Comparison of ENCODE assay signal across 22 cellular contexts in genomic region chr4:76674995-76675394, GRCh38.
DNase-seq lines count a peak whose midpoint lies in the region; ATAC-seq and TF ChIP-seq lines count a peak whose summit lies in the region.
"Had no signal": no experiment of that assay in that cellular context is flagged by ENCODE, and none has a peak within 500 bp of the region (broad histone marks: within the 10 kb centered on the region; RNA-seq: fewer than 3 reads in every experiment).

No MANE protein-coding gene starts in this region.

- H3K27ac ChIP-seq in IMR-90 (ENCODE audit: insufficient read depth, low read length) = no peak overlapping the region
- H3K27ac ChIP-seq in colonic mucosa = peak overlapping the region; percentile 83
- H3K27ac ChIP-seq in transverse colon = peak overlapping the region; percentile 67 to 87 (median 80)
- H3K27ac ChIP-seq: A549, KMS-11, SJSA1 had no signal

- ATAC-seq in IMR-90 (ENCODE audit: low read depth) (no peak), mucosa of descending colon (peak; percentile 97), HG03175 (IDR thresholded peaks at IDR 0.05; ENCODE audit: unreplicated experiment) (no peak)
- ATAC-seq: A549, Right ventricle myocardium inferior had no signal

- no peaks in the 10 kb centered on the region for H3K27me3 ChIP-seq in IMR-90 (ENCODE audit: control insufficient read depth, insufficient read depth, low read length)
- no peaks in the 10 kb centered on the region for H3K27me3 ChIP-seq in colonic mucosa
- no peaks in the 10 kb centered on the region for H3K27me3 ChIP-seq in transverse colon
- H3K27me3 ChIP-seq: SJSA1 had no signal

- H3K9ac ChIP-seq in IMR-90 (ENCODE audit: low read depth, low read length) (no peak overlapping the region), colonic mucosa (ENCODE audit: low read depth in 2 of 2, low read length in 2 of 2) (peak overlapping the region in 1 of 2 donors; percentile 22)
- H3K9ac ChIP-seq: KMS-11 had no signal

- H2AK5ac ChIP-seq in IMR-90 (ENCODE audit: low read depth, low read length) = no peak overlapping the region

- TF ChIP-seq EP300 in transverse colon (IDR thresholded peaks at IDR 0.05; ENCODE audit: low read depth) = no peak

- in situ Hi-C loops in IMR-90 (cut with MboI; ENCODE audit: low sequenced_read_pairs) = no loop called here
- in situ Hi-C loops in transverse colon (cut with MboI; ENCODE audit: low pct_ligation_motif_present in 1 of 4, low pct_unique_long_range_greater_than_20kb in 1 of 4, low sequenced_read_pairs in 3 of 4) = no loop called here

- H3K9me3 ChIP-seq in IMR-90 (ENCODE audit: control insufficient read depth, insufficient read depth, low read length) (no peaks in the 10 kb centered on the region), colonic mucosa (no peaks in the 10 kb centered on the region), mucosa of descending colon (no peaks in the 10 kb centered on the region), transverse colon (no peaks in the 10 kb centered on the region)
- H3K9me3 ChIP-seq: A549, SJSA1 had no signal

- H3K36me3 Mint-ChIP-seq in CD14-positive monocyte = no peaks in the 10 kb centered on the region

- intact Hi-C loops in IMR-90 (cut with micrococcal nuclease) (no loop called here), colonic mucosa (cut with DNase I) (no loop called here), mucosa of descending colon (cut with DNase I, micrococcal nuclease) (no loop called here), transverse colon (cut with DNase I; ENCODE audit: low total_unique reads) (no loop called here), CD14-positive monocyte (cut with micrococcal nuclease) (no loop called here)

- no peak overlapping the region for H3K23ac ChIP-seq in IMR-90 (ENCODE audit: low read depth, low read length)

- H3K9me3 Mint-ChIP-seq in CD14-positive monocyte = peaks cover 0 to 3% (median 2%) of the 10 kb centered on the region in 7 donors

- POLR2A ChIA-PET in IMR-90 (lab: Charles Lee; ENCODE audit: unreplicated experiment) = no interaction called here

- no peak overlapping the region for H3K4me2 ChIP-seq in IMR-90 (ENCODE audit: low read depth, low read length)
- H3K4me2 ChIP-seq: A549, KMS-11 had no signal

- H3K9me1 ChIP-seq in IMR-90 (ENCODE audit: insufficient read depth, low read length) = 0 out of 2 replicates have a peak, but pooled peaks cover 3% of the 10 kb centered on the region

- H3K4me3 Mint-ChIP-seq in CD14-positive monocyte = no peak overlapping the region
- H3K4me3 Mint-ChIP-seq: B cell had no signal

- no peak overlapping the region for H2AFZ ChIP-seq in IMR-90 (replicated peaks; ENCODE audit: low read length, poor library complexity)

- no TSS peak for BruUV-seq in IMR-90 (replicated peaks; lab: Mats Ljungman, UMichigan)

- H3K14ac ChIP-seq in IMR-90 (replicated peaks; ENCODE audit: low read depth, low read length) = no peak overlapping the region

- H3K56ac ChIP-seq in IMR-90 (ENCODE audit: extremely low read depth, insufficient read depth, low read length) = no peak overlapping the region

- H3K4me1 ChIP-seq in IMR-90 (ENCODE audit: control insufficient read depth, insufficient read depth, low read length) = no peaks in the 10 kb centered on the region
- H3K4me1 ChIP-seq in colonic mucosa = no peaks in the 10 kb centered on the region
- peaks cover 7% of the 10 kb centered on the region for H3K4me1 ChIP-seq in mucosa of descending colon (ENCODE audit: low read depth)
- H3K4me1 ChIP-seq in transverse colon = peaks cover 0 to 40% (median 14%) of the 10 kb centered on the region in 4 donors
- H3K4me1 ChIP-seq: A549 had no signal

- H4K91ac ChIP-seq in IMR-90 (ENCODE audit: insufficient read depth, low read depth, low read length) = no peak overlapping the region

- H2BK120ac ChIP-seq in IMR-90 (ENCODE audit: low read depth, low read length) = no peak overlapping the region

- no peak overlapping the region for H2BK20ac ChIP-seq in IMR-90 (ENCODE audit: low read depth, low read length)

- TF ChIP-seq CTCF in IMR-90 (conservative IDR thresholded peaks at IDR 0.05; ENCODE audit: low read depth, low read length) = no peak
- TF ChIP-seq CTCF in colonic mucosa (IDR thresholded peaks at IDR 0.05) = no peak
- no peak for TF ChIP-seq CTCF in mucosa of descending colon (IDR thresholded peaks at IDR 0.05)
- TF ChIP-seq CTCF in transverse colon (IDR thresholded peaks at IDR 0.05) = no peak
- no peak for TF ChIP-seq CTCF in CD14-positive monocyte (IDR thresholded peaks at IDR 0.05)

- H4K5ac ChIP-seq in IMR-90 (ENCODE audit: low read depth, low read length) = no peak overlapping the region

- TF ChIP-seq POLR2A in IMR-90 (IDR thresholded peaks at IDR 0.05; ENCODE audit: low read depth, low read length) (no peak), transverse colon (IDR thresholded peaks at IDR 0.05) (no peak)

- H2BK15ac ChIP-seq in IMR-90 (ENCODE audit: low read depth, low read length) = no peak overlapping the region

- H3K79me1 ChIP-seq in IMR-90 (ENCODE audit: low read depth in 1 of 2, low read length in 2 of 2) = no peaks in the 10 kb centered on the region

- H2BK5ac ChIP-seq in IMR-90 (ENCODE audit: low read depth, low read length, poor library complexity, severe bottlenecking) = no peak overlapping the region

- peaks cover 3 to 11% (median 4%) of the 10 kb centered on the region in 3 donors for H3K27me3 Mint-ChIP-seq in CD14-positive monocyte (ENCODE audit: low read depth in 3 of 3)

- H2AK9ac ChIP-seq in IMR-90 (replicated peaks; ENCODE audit: low read depth, low read length, poor library complexity) = no peak overlapping the region

- dilution Hi-C loops in IMR-90 (cut with HindIII; ENCODE audit: low sequenced_read_pairs, unreplicated experiment) = no loop called here

- H3K4me3 ChIP-seq in IMR-90 (ENCODE audit: insufficient read depth, low read depth, low read length) (no peak overlapping the region), colonic mucosa (no peak overlapping the region), mucosa of descending colon (no peak overlapping the region), transverse colon (no peak overlapping the region)
- H3K4me3 ChIP-seq: A549, SJSA1 had no signal

- WGBS in IMR-90 (ENCODE audit: extremely low coverage in 2 of 2, insufficient read length in 1 of 2), 2 experiments = no CpG with 5 or more reads among the region's 3 CpGs
- 50 to 52% methylated on average over 3 of the region's 3 CpGs for WGBS in transverse colon (ENCODE audit: low coverage in 1 of 2), 2 donors

- no peaks in the 10 kb centered on the region for H4K20me1 ChIP-seq in IMR-90 (ENCODE audit: insufficient read depth, low read length)

- H3K27ac Mint-ChIP-seq in CD14-positive monocyte = no peak overlapping the region
- H3K27ac Mint-ChIP-seq: B cell had no signal

- no peak overlapping the region for H3K18ac ChIP-seq in IMR-90 (ENCODE audit: low read depth, low read length)

- CTCF ChIA-PET in IMR-90 (lab: Yijun Ruan, JAX) = no interaction called here

- no peak for DNase-seq in IMR-90
- peak; percentile 58 for DNase-seq in colonic mucosa
- peak in 1 of 3 donors; percentile 48 for DNase-seq in mucosa of descending colon
- DNase-seq in transverse colon = no peak
- DNase-seq in D341Med (ENCODE audit: low spot score) = no peak
- no peak for DNase-seq in CD14-positive monocyte (ENCODE audit: low spot score)
- DNase-seq: DMS 273 treated with DMSO at 0.1 percent for 48 hours, DMS79 treated with DMSO at 0.1 percent for 48 hours, MV-4-11, NCI-H1105 treated with DMSO at 0.1 percent for 48 hours, NCI-H1694, NCI-H2081, NCI-H2171, NCI-H345, NCI-H524 treated with DMSO at 0.1 percent for 48 hours, NCI-H82 had no signal

- H3K4me1 Mint-ChIP-seq in CD14-positive monocyte = no peaks in the 10 kb centered on the region
- H3K4me1 Mint-ChIP-seq: B cell had no signal

- H3K4ac ChIP-seq in IMR-90 (ENCODE audit: low read depth, low read length) = peak overlapping the region; percentile 2; the same call in 1 of the 2 replicates

- H4K8ac ChIP-seq in IMR-90 (ENCODE audit: low read depth in 2 of 2, low read length in 2 of 2) = no peak overlapping the region

- no peak for TF ChIP-seq RAD21 in IMR-90 (IDR thresholded peaks at IDR 0.05; ENCODE audit: low read length)

- no peaks in the 10 kb centered on the region for H3K36me3 ChIP-seq in IMR-90 (ENCODE audit: control insufficient read depth, insufficient read depth, low read length)
- no peaks in the 10 kb centered on the region for H3K36me3 ChIP-seq in colonic mucosa
- no peaks in the 10 kb centered on the region for H3K36me3 ChIP-seq in mucosa of descending colon (ENCODE audit: low read depth)
- H3K36me3 ChIP-seq in transverse colon = no peaks in the 10 kb centered on the region
- H3K36me3 ChIP-seq: SJSA1 had no signal

TF ChIP-seq in IMR-90, 13 proteins besides CTCF, POLR2A, EP300 and RAD21:
- TF ChIP-seq RCOR1 (IDR thresholded peaks at IDR 0.05; ENCODE audit: insufficient replicate concordance, low read length) = no peak
